17 cellular contexts compared by ENCODE assay signal in the genomic region with DNA sequence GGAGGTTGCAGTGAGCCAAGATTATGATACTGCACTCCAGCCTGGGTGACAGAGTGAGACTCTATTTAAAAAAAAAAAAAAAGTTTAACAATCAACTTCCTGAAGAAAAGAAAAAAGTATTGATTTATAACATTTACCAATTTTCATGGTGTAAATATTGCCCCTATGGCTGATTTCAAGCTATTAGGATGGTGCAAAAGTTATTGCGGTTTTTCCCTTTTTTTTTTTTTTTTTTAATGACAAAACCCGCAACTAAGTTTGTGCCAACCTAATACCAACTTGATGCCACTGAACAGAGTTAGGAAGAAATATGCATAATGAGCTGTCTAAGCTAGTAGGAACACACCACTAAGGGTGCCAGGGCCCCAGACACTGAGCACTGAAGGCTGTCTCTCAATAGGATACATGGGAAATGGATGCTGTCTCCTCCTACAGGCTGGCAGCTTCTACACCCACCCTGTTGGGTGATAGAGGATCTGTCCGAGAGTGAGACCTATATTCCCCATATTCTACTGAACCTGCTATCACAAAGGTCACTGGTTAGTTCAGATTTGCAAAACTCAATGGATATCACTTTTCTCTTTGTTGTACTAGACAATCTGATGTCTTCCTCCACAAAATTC. TPM values are rescaled to one million over a fixed set of nuclear protein-coding genes. Genes with fewer than 3 reads are reported as not detected.
A peak's percentile ranks its signal among the peaks of the same experiment; 100 is the strongest.
DNase-seq lines count a peak whose midpoint lies in the region; ATAC-seq, FAIRE-seq and TF ChIP-seq lines count a peak whose summit lies in the region.
"Had no signal": no experiment of that assay in that cellular context is flagged by ENCODE, and none has a peak within 500 bp of the region (broad histone marks: within the 10 kb centered on the region; RNA-seq: fewer than 3 reads in every experiment).

No MANE protein-coding gene starts in this region.

- H3K9me3 Mint-ChIP-seq in CD8-positive, alpha-beta T cell, result no peaks in the 10 kb centered on the region
- H3K9me3 Mint-ChIP-seq: CD8-positive, alpha-beta memory T cell; HFFc6 had no signal

- no peak for TF ChIP-seq RAD21 in HepG2 (CRISPR knock-in tag; IDR thresholded peaks at IDR 0.05)

- no peaks in the 10 kb centered on the region for H3K27me3 ChIP-seq in HepG2 (ENCODE audit: control insufficient read depth in 1 of 2, insufficient read depth in 2 of 2, low read length in 2 of 2)
- H3K27me3 ChIP-seq in right lobe of liver, result no peaks in the 10 kb centered on the region
- no peaks in the 10 kb centered on the region for H3K27me3 ChIP-seq in Loucy (ENCODE audit: insufficient read depth, low read length, poor library complexity, severe bottlenecking)
- H3K27me3 ChIP-seq in Panc1 (ENCODE audit: control insufficient read depth, insufficient read depth, low read length), result no peaks in the 10 kb centered on the region
- no peaks in the 10 kb centered on the region for H3K27me3 ChIP-seq in CD8-positive, alpha-beta T cell (ENCODE audit: insufficient read depth, low read length)

- no peak overlapping the region for H2AFZ ChIP-seq in HepG2 (ENCODE audit: low read length)
- no peak overlapping the region for H2AFZ ChIP-seq in Loucy (ENCODE audit: low read length)

- H3K27ac ChIP-seq in HepG2 (ENCODE audit: extremely low read length, insufficient read depth, low read length), result no peak overlapping the region
- H3K27ac ChIP-seq in right lobe of liver, result no peak overlapping the region
- no peak overlapping the region for H3K27ac ChIP-seq in Panc1 (ENCODE audit: low read length)
- no peak overlapping the region for H3K27ac ChIP-seq in CD8-positive, alpha-beta T cell (ENCODE audit: low read depth, low read length)

- no peak overlapping the region for H3K4me3 Mint-ChIP-seq in CD8-positive, alpha-beta T cell
- H3K4me3 Mint-ChIP-seq: CD8-positive, alpha-beta memory T cell; HFFc6 had no signal

- no peaks in the 10 kb centered on the region for H3K36me3 Mint-ChIP-seq in CD8-positive, alpha-beta T cell
- H3K36me3 Mint-ChIP-seq: CD14-positive monocyte; CD8-positive, alpha-beta memory T cell had no signal

- H3K9ac ChIP-seq in HepG2 (ENCODE audit: insufficient read depth, low read depth, low read length) (no peak overlapping the region), Loucy (ENCODE audit: low read depth, low read length, poor library complexity, severe bottlenecking) (no peak overlapping the region)

- H4K20me1 ChIP-seq in HepG2 (ENCODE audit: insufficient read depth, low read length) (no peaks in the 10 kb centered on the region), Loucy (ENCODE audit: insufficient read depth, low read length, poor library complexity, severe bottlenecking) (no peaks in the 10 kb centered on the region)

- in situ Hi-C loops in HepG2 (cut with HindIII; ENCODE audit: extremely low pct_ligation_motif_present, low pct_unique_long_range_greater_than_20kb), result loop anchor here (5.0 to 10.0 kb wide), 3 partner anchors 111 to 651 kb away; partner anchors contain the start of gene HEBP2
- in situ Hi-C loops in Panc1 (cut with HindIII; ENCODE audit: low pct_unique_long_range_greater_than_20kb, low sequenced_read_pairs), result no loop called here

- POLR2A ChIA-PET in HepG2 (lab: Yijun Ruan, JAX) (no interaction called here), Panc1 (lab: Charles Lee) (interaction anchor here (0.6 kb wide), 2 partner anchors 14 to 660 kb away, joined by 3 to 5 read pairs; partner anchors contain the start of gene CCDC28A)
- POLR2A ChIA-PET in CD8-positive, alpha-beta T cell (lab: Charles Lee), result no interaction called here

- BruUV-seq in HepG2 (replicated peaks; lab: Mats Ljungman, UMichigan), result no TSS peak
- no TSS peak for BruUV-seq in Panc1 (replicated peaks; lab: Mats Ljungman, UMichigan)

- H3K9me3 ChIP-seq in HepG2 (ENCODE audit: low read length), result no peaks in the 10 kb centered on the region
- no peaks in the 10 kb centered on the region for H3K9me3 ChIP-seq in right lobe of liver
- no peaks in the 10 kb centered on the region for H3K9me3 ChIP-seq in Loucy (ENCODE audit: insufficient read depth, low read depth, low read length)
- no peaks in the 10 kb centered on the region for H3K9me3 ChIP-seq in Panc1 (ENCODE audit: control insufficient read depth, insufficient read depth, low read depth, low read length)
- no peaks in the 10 kb centered on the region for H3K9me3 ChIP-seq in CD8-positive, alpha-beta T cell (ENCODE audit: low read length)
- H3K9me3 ChIP-seq: BE2C, Caco-2 had no signal

- TF ChIP-seq EP300 in HepG2 (IDR thresholded peaks at IDR 0.05; ENCODE audit: low read depth in 2 of 2, low read length in 2 of 2) (no peak), HepG2 (CRISPR knock-in tag; IDR thresholded peaks at IDR 0.05; ENCODE audit: borderline replicate concordance) (no peak)

- no peak overlapping the region for H3K27ac Mint-ChIP-seq in CD8-positive, alpha-beta T cell
- H3K27ac Mint-ChIP-seq: CD14-positive monocyte; CD8-positive, alpha-beta memory T cell; HFFc6 had no signal

- peaks cover 17% of the 10 kb centered on the region for H3K27me3 Mint-ChIP-seq in CD8-positive, alpha-beta T cell (ENCODE audit: low read depth)

- WGBS in HepG2 (ENCODE audit: low lambda C conversion rate), result 24% methylated on average over 3 of the region's 3 CpGs
- 69% methylated on average over 3 of the region's 3 CpGs for WGBS in right lobe of liver (ENCODE audit: insufficient coverage, low coverage, low lambda C conversion rate, missing lambda C conversion rate)

- FAIRE-seq in HepG2 (lab: Jason Lieb, UNC), result no peak
- FAIRE-seq: A204.1, H1, HTR-8/SVneo had no signal

- H3F3A ChIP-seq in Loucy (ENCODE audit: low read depth), result no peaks in the 10 kb centered on the region

- no peak for TF ChIP-seq POLR2A in HepG2 (IDR thresholded peaks at IDR 0.05; ENCODE audit: insufficient read depth in 1 of 2, low read depth in 2 of 2, low read length in 2 of 2)
- TF ChIP-seq POLR2A in right lobe of liver (IDR thresholded peaks at IDR 0.05), result no peak

- H3K36me3 ChIP-seq in HepG2 (replicated peaks in 1 of 2; ENCODE audit: control insufficient read depth in 1 of 2, insufficient read depth in 2 of 2, low read length in 2 of 2), result no peaks in the 10 kb centered on the region
- H3K36me3 ChIP-seq in right lobe of liver, result no peaks in the 10 kb centered on the region
- no peaks in the 10 kb centered on the region for H3K36me3 ChIP-seq in Loucy (ENCODE audit: insufficient read depth, low read length)
- H3K36me3 ChIP-seq in Panc1 (ENCODE audit: control insufficient read depth, insufficient read depth, low read length), result no peaks in the 10 kb centered on the region
- H3K36me3 ChIP-seq in CD8-positive, alpha-beta T cell (ENCODE audit: insufficient read depth, low read length), result no peaks in the 10 kb centered on the region
- H3K36me3 ChIP-seq: BE2C had no signal

- H3K9me2 ChIP-seq in Loucy (replicated peaks; ENCODE audit: low read depth, low read length), result no peaks in the 10 kb centered on the region

- H3K4me3 ChIP-seq in HepG2 (replicated peaks in 1 of 3; ENCODE audit: insufficient read depth in 1 of 3, low read depth in 2 of 3, low read length in 3 of 3), result no peak overlapping the region
- no peak overlapping the region for H3K4me3 ChIP-seq in right lobe of liver
- H3K4me3 ChIP-seq in Loucy (ENCODE audit: low read length, poor library complexity, severe bottlenecking), result no peak overlapping the region
- H3K4me3 ChIP-seq in Panc1 (ENCODE audit: low read depth in 2 of 2, low read length in 2 of 2), result no peak overlapping the region
- no peak overlapping the region for H3K4me3 ChIP-seq in CD8-positive, alpha-beta T cell (ENCODE audit: low read depth, low read length)

- intact Hi-C loops in HepG2 (cut with micrococcal nuclease; ENCODE audit: unreplicated experiment) (no loop called here), right lobe of liver (cut with DNase I) (loop anchor here in 1 of 2 donors (10.0 kb wide), 2 partner anchors 109 to 171 kb away; no protein-coding TSS in a partner anchor), Panc1 (cut with micrococcal nuclease; ENCODE audit: unreplicated experiment) (loop anchor here (10.0 kb wide), 3 partner anchors 401 to 651 kb away; no protein-coding TSS in a partner anchor)
- intact Hi-C loops in CD8-positive, alpha-beta T cell (cut with DNase I, micrococcal nuclease), result loop anchor here in 1 of 2 experiments (5.0 to 10.0 kb wide), 2 partner anchors 299 to 871 kb away; partner anchors contain the start of gene REPS1

- H3K79me2 ChIP-seq in HepG2 (ENCODE audit: insufficient read depth, low read length), result no peaks in the 10 kb centered on the region
- H3K79me2 ChIP-seq in Loucy (ENCODE audit: insufficient read depth, low read length), result no peaks in the 10 kb centered on the region

- H3K4me1 ChIP-seq in HepG2 (ENCODE audit: insufficient read depth, low read length) (peaks cover 22% of the 10 kb centered on the region), right lobe of liver (no peaks in the 10 kb centered on the region), Loucy (ENCODE audit: insufficient read depth, low read length, poor library complexity, severe bottlenecking) (peaks cover 3% of the 10 kb centered on the region), Panc1 (ENCODE audit: control insufficient read depth, insufficient read depth, low read length) (peaks cover 9% of the 10 kb centered on the region)
- no peaks in the 10 kb centered on the region for H3K4me1 ChIP-seq in CD8-positive, alpha-beta T cell (ENCODE audit: insufficient read depth, low read length)
- H3K4me1 ChIP-seq: BE2C had no signal

- no peak overlapping the region for H3K4me2 ChIP-seq in HepG2 (ENCODE audit: low read depth, low read length)
- H3K4me2 ChIP-seq in Loucy (ENCODE audit: low read depth, low read length, poor library complexity, severe bottlenecking), result no peak overlapping the region

- CTCF ChIA-PET in HepG2 (lab: Yijun Ruan, JAX; ENCODE audit: low intra/inter-chr PET ratio, low total read pairs) (no interaction called here), Panc1 (lab: Charles Lee) (interaction anchor here (0.6 to 0.7 kb wide), 3 partner anchors 660 to 1275 kb away, joined by 4 to 8 read pairs (median 5); partner anchors contain the start of gene CCDC28A)
- CTCF ChIA-PET in CD8-positive, alpha-beta T cell (lab: Charles Lee), result interaction anchor here (0.9 to 5.6 kb wide), 6 partner anchors 109 to 476 kb away, joined by 3 to 101 read pairs (median 24); no protein-coding TSS in a partner anchor

- peak; percentile 15; the same call in 1 of the 3 replicates for ATAC-seq in HepG2
- ATAC-seq in right lobe of liver, result no peak
- no peak for ATAC-seq in Panc1
- ATAC-seq in GM18520 (IDR thresholded peaks at IDR 0.05; ENCODE audit: unreplicated experiment), result no peak
- no peak for ATAC-seq in CD8-positive, alpha-beta T cell

- DNase-seq in HepG2 (ENCODE audit: low spot score) (no peak), right lobe of liver (no peak), Panc1 (ENCODE audit: low read depth, low spot score) (no peak), NCI-H1436 (lab: John Stamatoyannopoulos, UW) (no peak)
- no peak for DNase-seq in CD8-positive, alpha-beta T cell
- DNase-seq: BE2C; Caco-2; CD8-positive, alpha-beta memory T cell; DMS53; HCEC 1CT; HFFc6 had no signal

- peaks cover 9% of the 10 kb centered on the region for H3K4me1 Mint-ChIP-seq in CD8-positive, alpha-beta T cell (ENCODE audit: low read depth)

- TF ChIP-seq CTCF in HepG2 (CRISPR knock-in tag; IDR thresholded peaks at IDR 0.05), result no peak
- TF ChIP-seq CTCF in right lobe of liver (IDR thresholded peaks at IDR 0.05), result no peak
- TF ChIP-seq CTCF in Loucy (conservative IDR thresholded peaks at IDR 0.05; ENCODE audit: low read length), result 0 out of 2 replicates have a peak, but pooled peaks have one; percentile 10
- 0 out of 2 replicates have a peak, but pooled peaks have one; percentile 5 for TF ChIP-seq CTCF in Panc1 (IDR thresholded peaks at IDR 0.05)
- TF ChIP-seq CTCF in CD8-positive, alpha-beta T cell (IDR thresholded peaks at IDR 0.05), result no peak

RNA-seq across cellular contexts. Expression of gene PERP, which starts 6.5 kb away (rescaled TPM):
- total RNA-seq in HepG2 (2016; rRNA removed; fragmentation: Illumina TruSeq; extraction: Trizol) (16.6 and 26.0 TPM in 2 replicates), right lobe of liver (10 to 100 TPM; 27.9 to 61.6 (median 45.7) TPM), Panc1 (2021; ENCODE audit: unreplicated experiment) (348 TPM)
- total RNA-seq in HepG2 (2016; cell fraction: cytosol; rRNA removed; fragmentation: Illumina TruSeq; extraction: Trizol; ENCODE audit: low read depth), result 6.4 and 7.0 TPM in 2 replicates
- 16.2 and 26.8 TPM in 2 replicates for total RNA-seq in HepG2 (2016; cell fraction: insoluble cytoplasmic fraction; rRNA removed; fragmentation: Illumina TruSeq; extraction: Trizol)
- total RNA-seq in HepG2 (2016; cell fraction: membrane; rRNA removed; fragmentation: Illumina TruSeq; extraction: Trizol), result 17.6 and 19.2 TPM in 2 replicates
- 22.4 and 25.2 TPM in 2 replicates for total RNA-seq in HepG2 (2016; cell fraction: nucleus; rRNA removed; fragmentation: Illumina TruSeq; extraction: Trizol)
- polyA plus RNA-seq in HepG2 (2011; rRNA removed), result 53.0 and 53.9 TPM in 2 replicates
- 39.8 and 47.5 TPM in 2 replicates for polyA plus RNA-seq in HepG2 (2011; cell fraction: cytosol; rRNA removed)
- polyA plus RNA-seq in HepG2 (2011; cell fraction: nucleus; rRNA removed), result 11.4 and 15.5 TPM in 2 replicates
- polyA plus RNA-seq in HepG2 (2012), result 80.7 and 95.5 TPM in 2 replicates
- 9.1 and 9.7 TPM in 2 replicates for polyA plus RNA-seq in HepG2 (2016; cell fraction: cytosol; fragmentation: Illumina TruSeq; extraction: Trizol; ENCODE audit: low read depth)
- 21.6 and 23.8 TPM in 2 replicates for polyA plus RNA-seq in HepG2 (2016; cell fraction: insoluble cytoplasmic fraction; fragmentation: Illumina TruSeq; extraction: Trizol; ENCODE audit: low read depth)
- 18.6 and 19.9 TPM in 2 replicates for polyA plus RNA-seq in HepG2 (2016; cell fraction: membrane; fragmentation: Illumina TruSeq; extraction: Trizol; ENCODE audit: low read depth)
- polyA plus RNA-seq in HepG2 (2016; cell fraction: nucleus; fragmentation: Illumina TruSeq; extraction: Trizol; ENCODE audit: insufficient read depth, low read depth), result 41.5 and 46.0 TPM in 2 replicates
- 58.8 and 113 TPM in 2 replicates for polyA minus RNA-seq in HepG2 (2011; rRNA and poly(A)+ RNA removed; ENCODE audit: low replicate concordance)
- 32.1 and 38.6 TPM in 2 replicates for polyA minus RNA-seq in HepG2 (2011; cell fraction: cytosol; rRNA and poly(A)+ RNA removed)
- polyA minus RNA-seq in HepG2 (2011; cell fraction: nucleus; rRNA and poly(A)+ RNA removed), result 9.5 and 12.4 TPM in 2 replicates
- polyA plus RNA-seq in Panc1 (2012; ENCODE audit: insufficient read length), result 249 TPM
- 1 to 10 TPM; 1.6 to 1.9 TPM for total RNA-seq in CD8-positive, alpha-beta T cell
- polyA plus RNA-seq: CD14-positive monocyte had no signal

RNA-seq across cellular contexts. Expression of gene ARFGEF3, which starts 48.0 kb away (rescaled TPM):
- 0.60 and 0.97 TPM in 2 replicates for total RNA-seq in HepG2 (2016; rRNA removed; fragmentation: Illumina TruSeq; extraction: Trizol)
- 0.09 and 0.10 TPM in 2 replicates for total RNA-seq in HepG2 (2016; cell fraction: cytosol; rRNA removed; fragmentation: Illumina TruSeq; extraction: Trizol; ENCODE audit: low read depth)
- total RNA-seq in HepG2 (2016; cell fraction: insoluble cytoplasmic fraction; rRNA removed; fragmentation: Illumina TruSeq; extraction: Trizol), result 0.65 and 0.98 TPM in 2 replicates
- total RNA-seq in HepG2 (2016; cell fraction: membrane; rRNA removed; fragmentation: Illumina TruSeq; extraction: Trizol), result 0.31 and 0.34 TPM in 2 replicates
- total RNA-seq in HepG2 (2016; cell fraction: nucleus; rRNA removed; fragmentation: Illumina TruSeq; extraction: Trizol), result 0.88 and 0.96 TPM in 2 replicates
- 2.6 and 2.9 TPM in 2 replicates for polyA plus RNA-seq in HepG2 (2011; rRNA removed)
- polyA plus RNA-seq in HepG2 (2011; cell fraction: cytosol; rRNA removed), result 1.4 and 2.1 TPM in 2 replicates
- polyA plus RNA-seq in HepG2 (2011; cell fraction: nucleus; rRNA removed), result 3.8 and 4.4 TPM in 2 replicates
- 5.5 and 6.4 TPM in 2 replicates for polyA plus RNA-seq in HepG2 (2012)
- 0.01 and 0.02 TPM in 2 replicates for polyA plus RNA-seq in HepG2 (2016; cell fraction: cytosol; fragmentation: Illumina TruSeq; extraction: Trizol; ENCODE audit: low read depth)
- polyA plus RNA-seq in HepG2 (2016; cell fraction: insoluble cytoplasmic fraction; fragmentation: Illumina TruSeq; extraction: Trizol; ENCODE audit: low read depth), result 0.49 and 0.60 TPM in 2 replicates
- polyA plus RNA-seq in HepG2 (2016; cell fraction: membrane; fragmentation: Illumina TruSeq; extraction: Trizol; ENCODE audit: low read depth), result 0.03 and 0.08 TPM in 2 replicates
- 0.84 and 0.97 TPM in 2 replicates for polyA plus RNA-seq in HepG2 (2016; cell fraction: nucleus; fragmentation: Illumina TruSeq; extraction: Trizol; ENCODE audit: insufficient read depth, low read depth)
- polyA minus RNA-seq in HepG2 (2011; rRNA and poly(A)+ RNA removed; ENCODE audit: low replicate concordance), result 2.5 and 9.3 TPM in 2 replicates
- 5.9 and 7.9 TPM in 2 replicates for polyA minus RNA-seq in HepG2 (2011; cell fraction: cytosol; rRNA and poly(A)+ RNA removed)
- 8.0 and 9.9 TPM in 2 replicates for polyA minus RNA-seq in HepG2 (2011; cell fraction: nucleus; rRNA and poly(A)+ RNA removed)
- total RNA-seq in right lobe of liver, result 1 to 10 TPM in 1 of 6 experiments, under 1 TPM in 5; 0.07 to 2.0 (median 0.24) TPM
- 1.5 TPM for total RNA-seq in Panc1 (2021; ENCODE audit: unreplicated experiment)
- polyA plus RNA-seq in Panc1 (2012; ENCODE audit: insufficient read length), result 0.48 TPM
- total RNA-seq in CD8-positive, alpha-beta T cell, result not detected
- polyA plus RNA-seq: CD14-positive monocyte; CD8-positive, alpha-beta memory T cell had no signal

Comparison
In these comparisons a context has a peak if more than half of its experiments do, and no peak if none do; other contexts are left out.
1. CTCF ChIP-seq: peak in Loucy (single experiment) and Panc1 (single experiment); none in HepG2 (single experiment), right lobe of liver (0 of 4) and CD8-positive, alpha-beta T cell (single experiment).